In genomic region chr1:37473431-37474050, GRCh38 we compare ENCODE assay signal across 1 cellular context.
TF ChIP-seq lines count a peak whose summit lies in the region.

No MANE protein-coding gene starts in this region.

TF ChIP-seq in IMR-90, 13 proteins besides CTCF, POLR2A, EP300 and RAD21 (continued from another document):
- TF ChIP-seq MAZ (IDR thresholded peaks at IDR 0.05; ENCODE audit: borderline replicate concordance, low read depth, low read length) (no peak), MAFK (IDR thresholded peaks at IDR 0.05; ENCODE audit: low read depth, low read length) (no peak), NFE2L2 (IDR thresholded peaks at IDR 0.05; ENCODE audit: low read depth, low read length) (no peak), FOS (IDR thresholded peaks at IDR 0.05; ENCODE audit: low read depth, low read length) (no peak), CHD1 (IDR thresholded peaks at IDR 0.05; ENCODE audit: low read depth, low read length) (no peak), CEBPB (IDR thresholded peaks at IDR 0.05; ENCODE audit: low read depth, low read length) (no peak), BHLHE40 (IDR thresholded peaks at IDR 0.05; ENCODE audit: low read depth, low read length) (no peak)
- TF ChIP-seq, protein P1, sequence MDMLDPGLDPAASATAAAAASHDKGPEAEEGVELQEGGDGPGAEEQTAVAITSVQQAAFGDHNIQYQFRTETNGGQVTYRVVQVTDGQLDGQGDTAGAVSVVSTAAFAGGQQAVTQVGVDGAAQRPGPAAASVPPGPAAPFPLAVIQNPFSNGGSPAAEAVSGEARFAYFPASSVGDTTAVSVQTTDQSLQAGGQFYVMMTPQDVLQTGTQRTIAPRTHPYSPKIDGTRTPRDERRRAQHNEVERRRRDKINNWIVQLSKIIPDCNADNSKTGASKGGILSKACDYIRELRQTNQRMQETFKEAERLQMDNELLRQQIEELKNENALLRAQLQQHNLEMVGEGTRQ (IDR thresholded peaks at IDR 0.05; ENCODE audit: low read depth, low read length) = no peak
- TF ChIP-seq, protein P2, sequence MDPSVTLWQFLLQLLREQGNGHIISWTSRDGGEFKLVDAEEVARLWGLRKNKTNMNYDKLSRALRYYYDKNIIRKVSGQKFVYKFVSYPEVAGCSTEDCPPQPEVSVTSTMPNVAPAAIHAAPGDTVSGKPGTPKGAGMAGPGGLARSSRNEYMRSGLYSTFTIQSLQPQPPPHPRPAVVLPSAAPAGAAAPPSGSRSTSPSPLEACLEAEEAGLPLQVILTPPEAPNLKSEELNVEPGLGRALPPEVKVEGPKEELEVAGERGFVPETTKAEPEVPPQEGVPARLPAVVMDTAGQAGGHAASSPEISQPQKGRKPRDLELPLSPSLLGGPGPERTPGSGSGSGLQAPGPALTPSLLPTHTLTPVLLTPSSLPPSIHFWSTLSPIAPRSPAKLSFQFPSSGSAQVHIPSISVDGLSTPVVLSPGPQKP (IDR thresholded peaks at IDR 0.05; ENCODE audit: borderline replicate concordance, low read depth, low read length) = no peak
